9 cellular contexts compared by ENCODE assay signal in genomic region chr1:208242186-208242585, GRCh38. TPM values are rescaled to one million over a fixed set of nuclear protein-coding genes. Genes with fewer than 3 reads are reported as not detected.
DNase-seq lines count a peak whose midpoint lies in the region; ATAC-seq, FAIRE-seq and TF ChIP-seq lines count a peak whose summit lies in the region.
"Had no signal": no experiment of that assay in that cellular context is flagged by ENCODE, and none has a peak within 500 bp of the region (broad histone marks: within the 10 kb centered on the region; RNA-seq: fewer than 3 reads in every experiment).

No MANE protein-coding gene starts in this region.

- no peak overlapping the region for H3K4me2 ChIP-seq in parathyroid adenoma (ENCODE audit: low read length)

- no peaks in the 10 kb centered on the region for H3K79me2 ChIP-seq in parathyroid adenoma

- no peak overlapping the region for H3K4me3 ChIP-seq in CD8-positive, alpha-beta memory T cell (ENCODE audit: low read length)
- H3K4me3 ChIP-seq in parathyroid adenoma (ENCODE audit: low read depth, low read length) = peak overlapping the region; percentile 82

- POLR2A ChIA-PET in CD8-positive, alpha-beta memory T cell (lab: Charles Lee) = no interaction called here
- POLR2A ChIA-PET in activated B cell treated with CpG ODN at 0.5 μM for 24 hours (lab: Charles Lee) = no interaction called here

- no peak overlapping the region for H2AFZ ChIP-seq in parathyroid adenoma

- H3K4me1 Mint-ChIP-seq in CD8-positive, alpha-beta memory T cell = peaks cover 15 to 18% (median 18%) of the 10 kb centered on the region in 3 donors
- H3K4me1 Mint-ChIP-seq in activated B cell treated with CpG ODN at 0.5 μM for 24 hours = peaks cover 13% of the 10 kb centered on the region
- H3K4me1 Mint-ChIP-seq in glutamatergic neuron (ENCODE audit: low read depth, unreplicated experiment) = peaks cover 42% of the 10 kb centered on the region

- no peaks in the 10 kb centered on the region for H3K9me3 Mint-ChIP-seq in CD8-positive, alpha-beta memory T cell
- H3K9me3 Mint-ChIP-seq in activated B cell treated with CpG ODN at 0.5 μM for 24 hours (no peaks in the 10 kb centered on the region), glutamatergic neuron (ENCODE audit: unreplicated experiment) (peaks cover 2% of the 10 kb centered on the region)

- peaks cover 10% of the 10 kb centered on the region for H3K4me1 ChIP-seq in CD8-positive, alpha-beta memory T cell (ENCODE audit: insufficient read depth, low read length)
- H3K4me1 ChIP-seq in parathyroid adenoma = no peaks in the 10 kb centered on the region

- no peak for ATAC-seq in activated B cell treated with CpG ODN at 0.5 μM for 24 hours (ENCODE audit: low read depth)
- no peak for ATAC-seq in HG03025 (IDR thresholded peaks at IDR 0.05; ENCODE audit: low FRiP score, unreplicated experiment)
- no peak for ATAC-seq in HG03097 (IDR thresholded peaks at IDR 0.05; ENCODE audit: low FRiP score, unreplicated experiment)
- no peak for ATAC-seq in GM21786 (IDR thresholded peaks at IDR 0.05; ENCODE audit: unreplicated experiment)

- H3K9ac ChIP-seq in parathyroid adenoma = no peak overlapping the region

- FAIRE-seq in frontal cortex (lab: Jason Lieb, UNC) = no peak

- H3K27ac ChIP-seq in CD8-positive, alpha-beta memory T cell (ENCODE audit: low read depth, low read length) = no peak overlapping the region
- no peak overlapping the region for H3K27ac ChIP-seq in parathyroid adenoma

- H3K4me3 Mint-ChIP-seq in CD8-positive, alpha-beta memory T cell = peak overlapping the region; percentile 75 to 86 (median 83)
- peak overlapping the region; percentile 67 for H3K4me3 Mint-ChIP-seq in activated B cell treated with CpG ODN at 0.5 μM for 24 hours
- H3K4me3 Mint-ChIP-seq in glutamatergic neuron (ENCODE audit: unreplicated experiment) = peak overlapping the region; percentile 93

- peaks cover 21% of the 10 kb centered on the region for H3K27me3 ChIP-seq in CD8-positive, alpha-beta memory T cell (ENCODE audit: insufficient read depth, low read length, poor library complexity, severe bottlenecking)
- H3K27me3 ChIP-seq in parathyroid adenoma (ENCODE audit: control insufficient read depth, insufficient read depth, low read length) = no peaks in the 10 kb centered on the region

- H3K27me3 Mint-ChIP-seq in CD8-positive, alpha-beta memory T cell = peaks cover 20 to 25% of the 10 kb centered on the region in 2 donors
- H3K27me3 Mint-ChIP-seq in activated B cell treated with CpG ODN at 0.5 μM for 24 hours (peaks cover 9% of the 10 kb centered on the region), glutamatergic neuron (ENCODE audit: unreplicated experiment) (peaks cover 9% of the 10 kb centered on the region)

- no peaks in the 10 kb centered on the region for H3K9me3 ChIP-seq in CD8-positive, alpha-beta memory T cell (ENCODE audit: low read length)
- no peaks in the 10 kb centered on the region for H3K9me3 ChIP-seq in parathyroid adenoma (ENCODE audit: control insufficient read depth, low read length)

- H3K27ac Mint-ChIP-seq in CD8-positive, alpha-beta memory T cell = peak overlapping the region in 3 of 8 donors; percentile 27 to 51 (median 38)
- H3K27ac Mint-ChIP-seq in activated B cell treated with CpG ODN at 0.5 μM for 24 hours = no peak overlapping the region
- no peak overlapping the region for H3K27ac Mint-ChIP-seq in glutamatergic neuron (ENCODE audit: unreplicated experiment)

- DNase-seq in CD8-positive, alpha-beta memory T cell = no peak
- no peak for DNase-seq in activated B cell treated with CpG ODN at 0.5 μM for 24 hours
- DNase-seq in glutamatergic neuron = no peak
- DNase-seq in frontal cortex (ENCODE audit: low spot score in 2 of 2) = no peak
- DNase-seq: DND-41 had no signal

- peaks cover 0 to 5% (median 0%) of the 10 kb centered on the region in 3 donors for H3K36me3 Mint-ChIP-seq in CD8-positive, alpha-beta memory T cell
- no peaks in the 10 kb centered on the region for H3K36me3 Mint-ChIP-seq in activated B cell treated with CpG ODN at 0.5 μM for 24 hours (ENCODE audit: low read depth)
- no peaks in the 10 kb centered on the region for H3K36me3 Mint-ChIP-seq in glutamatergic neuron (ENCODE audit: unreplicated experiment)

- intact Hi-C loops in activated B cell treated with CpG ODN at 0.5 μM for 24 hours (cut with micrococcal nuclease) = no loop called here

- no peaks in the 10 kb centered on the region for H3K36me3 ChIP-seq in CD8-positive, alpha-beta memory T cell (ENCODE audit: insufficient read depth, low read length)
- no peaks in the 10 kb centered on the region for H3K36me3 ChIP-seq in parathyroid adenoma (ENCODE audit: control insufficient read depth, insufficient read depth, low read length)

- no peak for TF ChIP-seq CTCF in activated B cell treated with CpG ODN at 0.5 μM for 24 hours (IDR thresholded peaks at IDR 0.05)
- TF ChIP-seq CTCF in glutamatergic neuron (IDR thresholded peaks at IDR 0.05; ENCODE audit: partially characterized antibody, unreplicated experiment) = no peak
- TF ChIP-seq CTCF in parathyroid adenoma (IDR thresholded peaks at IDR 0.05) = no peak

- CTCF ChIA-PET in CD8-positive, alpha-beta memory T cell (lab: Charles Lee) = interaction anchor here (1.4 kb wide), 1 partner anchor 10 kb away, joined by 4 read pairs; no protein-coding TSS in a partner anchor
- CTCF ChIA-PET in activated B cell treated with CpG ODN at 0.5 μM for 24 hours (lab: Charles Lee) = interaction anchor here (1.0 kb wide), 1 partner anchor 220 kb away, joined by 3 read pairs; no protein-coding TSS in a partner anchor

RNA-seq across cellular contexts. Expression of gene PLXNA2, which starts 2.0 kb away (rescaled TPM):
- total RNA-seq in CD8-positive, alpha-beta memory T cell = 1 to 10 TPM in 1 of 2 experiments, under 1 TPM in 1; 0.75 to 1.1 TPM
- 1.0 TPM for polyA plus RNA-seq in CD8-positive, alpha-beta memory T cell
- total RNA-seq in activated B cell treated with CpG ODN at 0.5 μM for 24 hours (0.39 and 0.82 TPM in 2 replicates), glutamatergic neuron (ENCODE audit: unreplicated experiment) (66.0 TPM), frontal cortex (37.9 TPM)

Comparison
In these comparisons a context has a peak if more than half of its experiments do, and no peak if none do; other contexts are left out.
1. RNA of gene PLXNA2, which starts 2.0 kb away (total RNA-seq): 66.0 TPM in glutamatergic neuron (single experiment) and 37.9 TPM in frontal cortex (single experiment); 0.75 to 1.1 TPM in CD8-positive, alpha-beta memory T cell and 0.39 to 0.82 TPM in activated B cell treated with CpG ODN at 0.5 μM for 24 hours; every median in the first group is over 10 times any median in the second.
2. Peak in every context shown above with its lines, with median percentiles within 50 percentile points of each other: H3K4me3 Mint-ChIP-seq.